ENCODE assay signal across 8 cellular contexts in genomic region chr4:138242830-138243149, GRCh38. TPM values are rescaled to one million over a fixed set of nuclear protein-coding genes. Genes with fewer than 3 reads are reported as not detected.
A peak's percentile ranks its signal among the peaks of the same experiment; 100 is the strongest.
DNase-seq lines count a peak whose midpoint lies in the region; ATAC-seq and TF ChIP-seq lines count a peak whose summit lies in the region.

No MANE protein-coding gene starts in this region.

- peaks cover 42% of the 10 kb centered on the region for H3K79me2 ChIP-seq in OCI-LY7 (ENCODE audit: insufficient read depth, low read depth, low read length)

- no peak overlapping the region for H4K8ac ChIP-seq in neuronal stem cell (ENCODE audit: low read depth, low read length)

- peak overlapping the region; percentile 91 for H3K4me3 Mint-ChIP-seq in dendritic cell treated with granulocyte-macrophage colony-stimulating factor and Interleukin-4, amounts not matched to agents 40 ng/mL and 50 ng/mL, for 4 days

- ATAC-seq in HG02884 (IDR thresholded peaks at IDR 0.05; ENCODE audit: unreplicated experiment) = no peak

- H2BK12ac ChIP-seq in neuronal stem cell (ENCODE audit: low read length) = no peak overlapping the region

- no CpG with 5 or more reads among the region's 1 CpG for whole genome bisulfite sequencing in neuronal stem cell (ENCODE audit: extremely low coverage in 2 of 2, insufficient read length in 2 of 2, insufficient replicate concordance in 1 of 2), 2 donors

- POLR2A ChIA-PET in OCI-LY7 (lab: Charles Lee) = interaction anchor here (0.6 to 4.6 kb wide), 23 partner anchors 8 to 772 kb away, joined by 3 to 46 read pairs (median 4); no protein-coding TSS in a partner anchor

- no peaks in the 10 kb centered on the region for H3K9me3 Mint-ChIP-seq in dendritic cell treated with granulocyte-macrophage colony-stimulating factor and Interleukin-4, amounts not matched to agents 40 ng/mL and 50 ng/mL, for 4 days

- H3K9ac ChIP-seq in neuronal stem cell (ENCODE audit: low read depth, low read length, poor library complexity) = no peak overlapping the region

- peak overlapping the region; percentile 98 for H3K27ac Mint-ChIP-seq in dendritic cell treated with granulocyte-macrophage colony-stimulating factor and Interleukin-4, amounts not matched to agents 40 ng/mL and 50 ng/mL, for 4 days

- H2BK5ac ChIP-seq in neuronal stem cell (ENCODE audit: low read length) = no peak overlapping the region

- H3K27me3 Mint-ChIP-seq in dendritic cell treated with granulocyte-macrophage colony-stimulating factor and Interleukin-4, amounts not matched to agents 40 ng/mL and 50 ng/mL, for 4 days = no peaks in the 10 kb centered on the region

- H2BK120ac ChIP-seq in neuronal stem cell (ENCODE audit: low read depth, low read length) = no peak overlapping the region

- H3K36me3 Mint-ChIP-seq in dendritic cell treated with granulocyte-macrophage colony-stimulating factor and Interleukin-4, amounts not matched to agents 40 ng/mL and 50 ng/mL, for 4 days (ENCODE audit: low read depth) = peaks cover 11% of the 10 kb centered on the region

- H2BK15ac ChIP-seq in neuronal stem cell (ENCODE audit: low read length) = no peak overlapping the region

- no peak overlapping the region for H3K14ac ChIP-seq in neuronal stem cell (ENCODE audit: low read length)

- H3K27me3 ChIP-seq in neuronal stem cell (ENCODE audit: control insufficient read depth in 3 of 3, insufficient read depth in 3 of 3, low read depth in 1 of 3, low read length in 3 of 3) = no peaks in the 10 kb centered on the region

- H3K18ac ChIP-seq in neuronal stem cell (ENCODE audit: low read length) = no peak overlapping the region

- H3K9me3 ChIP-seq in OCI-LY7 (ENCODE audit: low read length) (no peaks in the 10 kb centered on the region), neuronal stem cell (replicated peaks in 1 of 2; ENCODE audit: control insufficient read depth in 2 of 2, insufficient read depth in 1 of 2, low read depth in 1 of 2, low read length in 2 of 2) (no peaks in the 10 kb centered on the region)

- BruUV-seq in OCI-LY7 (replicated peaks; lab: Mats Ljungman, UMichigan) = TSS peak; percentile 100

- H3K4me2 ChIP-seq in OCI-LY7 (ENCODE audit: low read length) (peak overlapping the region; percentile 82), neuronal stem cell (ENCODE audit: insufficient read depth, low read length, poor library complexity, severe bottlenecking) (no peak overlapping the region)

- no peak overlapping the region for H3K4ac ChIP-seq in neuronal stem cell (ENCODE audit: low read length)

- H3K4me1 Mint-ChIP-seq in dendritic cell treated with granulocyte-macrophage colony-stimulating factor and Interleukin-4, amounts not matched to agents 40 ng/mL and 50 ng/mL, for 4 days (ENCODE audit: low read depth) = peaks cover 19% of the 10 kb centered on the region

- H4K20me1 ChIP-seq in OCI-LY7 (ENCODE audit: insufficient read depth, low read length) = no peaks in the 10 kb centered on the region

- H3K27ac ChIP-seq in OCI-LY7 (ENCODE audit: low read depth, low read length, poor library complexity, severe bottlenecking) (peak overlapping the region; percentile 91), neuronal stem cell (replicated peaks; ENCODE audit: low read length) (no peak overlapping the region)

- CTCF ChIA-PET in OCI-LY7 (lab: Charles Lee; ENCODE audit: unreplicated experiment) = interaction anchor here (1.0 kb wide), 1 partner anchor 38 kb away, joined by 3 read pairs; no protein-coding TSS in a partner anchor

- DNase-seq in ELR (ENCODE audit: low read depth) = peak; percentile 49
- no peak for DNase-seq in OCI-LY7 (ENCODE audit: low spot score)
- no peak for DNase-seq in neuronal stem cell (ENCODE audit: low spot score)
- no peak for DNase-seq in kidney glomerular epithelial cell (lab: John Stamatoyannopoulos, UW)
- DNase-seq in stimulated activated CD4-positive, alpha-beta T cell treated with anti-CD3 and anti-CD28 coated beads, Interleukin-4, amount 100 ng/mL, for 24 hours = no peak
- no peak for DNase-seq in SIG-M5 treated with dmso at 0.1 percent for 504 hours (lab: John Stamatoyannopoulos, UW; ENCODE audit: unreplicated experiment)

- no peak for TF ChIP-seq CTCF in OCI-LY7 (conservative IDR thresholded peaks at IDR 0.05; ENCODE audit: low read length)

- H2AFZ ChIP-seq in OCI-LY7 (ENCODE audit: low read length) = peak overlapping the region; percentile 98
- peak overlapping the region; percentile 75 for H2AFZ ChIP-seq in neuronal stem cell (ENCODE audit: low read length)

- H3K9me2 ChIP-seq in OCI-LY7 (ENCODE audit: insufficient read depth, low read length) = no peaks in the 10 kb centered on the region

- intact Hi-C loops in OCI-LY7 (cut with micrococcal nuclease; ENCODE audit: unreplicated experiment) = loop anchor here (1.0 to 10.0 kb wide), 5 partner anchors 20 to 1212 kb away; partner anchors contain the start of gene RAB33B
- intact Hi-C loops in dendritic cell treated with granulocyte-macrophage colony-stimulating factor and Interleukin-4, amounts not matched to agents 40 ng/mL and 50 ng/mL, for 4 days (cut with micrococcal nuclease) = loop anchor here (2.0 kb wide), 2 partner anchors 62 to 156 kb away; no protein-coding TSS in a partner anchor

- no peaks in the 10 kb centered on the region for H3K79me1 ChIP-seq in neuronal stem cell (ENCODE audit: low read depth, low read length)

- no peak overlapping the region for H2AK5ac ChIP-seq in neuronal stem cell (ENCODE audit: low read depth, low read length)

- peak overlapping the region; percentile 76 for H3K4me3 ChIP-seq in OCI-LY7 (ENCODE audit: low read depth, low read length, poor library complexity, severe bottlenecking)
- peak overlapping the region in 1 of 2 donors; percentile 24 for H3K4me3 ChIP-seq in neuronal stem cell (ENCODE audit: low read length in 2 of 2)

- H3K23ac ChIP-seq in neuronal stem cell (ENCODE audit: low read depth, low read length, poor library complexity) = no peak overlapping the region

- H3K36me3 ChIP-seq in OCI-LY7 (ENCODE audit: insufficient read depth, low read length) (no peaks in the 10 kb centered on the region; the same call in 1 of the 2 replicates), neuronal stem cell (replicated peaks in 1 of 2; ENCODE audit: control insufficient read depth in 2 of 2, insufficient read depth in 2 of 2, low read length in 2 of 2) (no peaks in the 10 kb centered on the region)

- H3K4me1 ChIP-seq in OCI-LY7 (ENCODE audit: insufficient read depth, low read length, poor library complexity, severe bottlenecking) (peaks cover 28% of the 10 kb centered on the region), neuronal stem cell (ENCODE audit: control insufficient read depth in 2 of 2, insufficient read depth in 1 of 2, low read depth in 1 of 2, low read length in 2 of 2) (peaks cover 2 to 13% of the 10 kb centered on the region in 2 donors)

- H4K91ac ChIP-seq in neuronal stem cell (ENCODE audit: low read depth, low read length, poor library complexity) = no peak overlapping the region

RNA-seq across cellular contexts. Expression of gene SLC7A11, which starts 0.6 kb away (rescaled TPM):
- 5.2 and 5.7 TPM in 2 replicates for total RNA-seq in OCI-LY7 (2014; rRNA removed; shearing (Covaris generic))
- total RNA-seq in OCI-LY7 (2022) = 16.7 and 18.1 TPM in 2 replicates
- polyA plus RNA-seq in neuronal stem cell (2013, experiment 1 of 2) = 7.3 TPM
- 7.6 TPM for polyA plus RNA-seq in neuronal stem cell (2013, experiment 2 of 2)
